ENCODE assay signal across 7 cellular contexts in genomic region chr4:20041838-20042237, GRCh38.
"Had no signal": no experiment of that assay in that cellular context is flagged by ENCODE, and none has a peak within 500 bp of the region (broad histone marks: within the 10 kb centered on the region; RNA-seq: fewer than 3 reads in every experiment).

No MANE protein-coding gene starts in this region.

- FAIRE-seq: H1, H54, HepG2 had no signal

- H2AFZ ChIP-seq: GM23338 had no signal

- H3K4me3 ChIP-seq: GM23338 had no signal

- H3K27ac ChIP-seq: HL-60 had no signal

- DNase-seq: H9, HCEC 1CT had no signal
